In the genomic region with DNA sequence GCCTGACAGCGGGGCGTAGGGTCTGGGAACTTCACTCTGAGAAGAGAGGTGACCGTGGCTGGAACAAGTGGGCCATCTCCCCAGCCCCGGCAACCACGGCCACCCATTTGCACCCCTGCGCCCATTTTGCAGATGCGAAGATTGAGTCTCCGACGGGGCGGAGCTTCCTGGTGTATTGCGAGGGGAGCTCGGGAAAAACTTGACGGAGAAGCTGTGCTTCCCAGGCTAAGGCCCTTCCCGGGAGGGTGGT, we compare ENCODE assay signal across 8 cellular contexts. TPM values are rescaled to one million over a fixed set of nuclear protein-coding genes. Genes with fewer than 3 reads are reported as not detected.
DNase-seq lines count a peak whose midpoint lies in the region; ATAC-seq and TF ChIP-seq lines count a peak whose summit lies in the region.

No MANE protein-coding gene starts in this region.

- H3K9me3 Mint-ChIP-seq in T-helper 1 cell treated with Interleukin-12 subunit alpha and Interleukin-12 subunit beta and Interleukin-4 antibody, amounts not matched to agents 30 μg/mL and 1 μg/mL, for 36 hours = no peaks in the 10 kb centered on the region
- peaks cover 9% of the 10 kb centered on the region for H3K9me3 Mint-ChIP-seq in glutamatergic neuron (ENCODE audit: unreplicated experiment)

- intact Hi-C loops in sciatic nerve (cut with DNase I) (no loop called here), posterior cingulate gyrus (cut with DNase I) (no loop called here)

- DNase-seq in glutamatergic neuron = no peak
- DNase-seq in stimulated activated naive CD8-positive, alpha-beta T cell treated with anti-CD3 and anti-CD28 coated beads, Interleukin-15, Interleukin-2, amounts not matched to agents 100 U/mL and 50 U/mL, for 24 hours = no peak
- DNase-seq in sciatic nerve (ENCODE audit: low spot score) = no peak
- DNase-seq in HPDE6-E6E7 (ENCODE audit: extremely low spot score) = no peak
- DNase-seq in posterior cingulate gyrus = no peak

- peaks cover 18% of the 10 kb centered on the region for H3K4me1 Mint-ChIP-seq in T-helper 1 cell treated with Interleukin-12 subunit alpha and Interleukin-12 subunit beta and Interleukin-4 antibody, amounts not matched to agents 30 μg/mL and 1 μg/mL, for 36 hours (ENCODE audit: low read depth)
- H3K4me1 Mint-ChIP-seq in glutamatergic neuron (ENCODE audit: low read depth, unreplicated experiment) = peaks cover 4% of the 10 kb centered on the region

- peaks cover 21% of the 10 kb centered on the region for H3K36me3 Mint-ChIP-seq in T-helper 1 cell treated with Interleukin-12 subunit alpha and Interleukin-12 subunit beta and Interleukin-4 antibody, amounts not matched to agents 30 μg/mL and 1 μg/mL, for 36 hours (ENCODE audit: low read depth)
- H3K36me3 Mint-ChIP-seq in glutamatergic neuron (ENCODE audit: unreplicated experiment) = no peaks in the 10 kb centered on the region

- H3K4me3 Mint-ChIP-seq in T-helper 1 cell treated with Interleukin-12 subunit alpha and Interleukin-12 subunit beta and Interleukin-4 antibody, amounts not matched to agents 30 μg/mL and 1 μg/mL, for 36 hours = peak overlapping the region; percentile 89
- H3K4me3 Mint-ChIP-seq in glutamatergic neuron (ENCODE audit: unreplicated experiment) = peak overlapping the region; percentile 82

- ATAC-seq in GM18519 (IDR thresholded peaks at IDR 0.05; ENCODE audit: low FRiP score, unreplicated experiment) (peak; percentile 15), HG02870 (IDR thresholded peaks at IDR 0.05; ENCODE audit: unreplicated experiment) (peak; percentile 18), sciatic nerve (no peak)
- peak; percentile 10 for ATAC-seq in stimulated activated naive CD8-positive, alpha-beta T cell treated with anti-CD3 and anti-CD28 coated beads, Interleukin-15, Interleukin-2, amounts not matched to agents 100 U/mL and 50 U/mL, for 24 hours

- TF ChIP-seq CTCF in glutamatergic neuron (IDR thresholded peaks at IDR 0.05; ENCODE audit: partially characterized antibody, unreplicated experiment) = no peak

- H3K27ac Mint-ChIP-seq in T-helper 1 cell treated with Interleukin-12 subunit alpha and Interleukin-12 subunit beta and Interleukin-4 antibody, amounts not matched to agents 30 μg/mL and 1 μg/mL, for 36 hours = peak overlapping the region; percentile 100
- H3K27ac Mint-ChIP-seq in glutamatergic neuron (ENCODE audit: unreplicated experiment) = no peak overlapping the region

- H3K27me3 Mint-ChIP-seq in T-helper 1 cell treated with Interleukin-12 subunit alpha and Interleukin-12 subunit beta and Interleukin-4 antibody, amounts not matched to agents 30 μg/mL and 1 μg/mL, for 36 hours (ENCODE audit: low read depth) = peaks cover 9% of the 10 kb centered on the region
- peaks cover 6% of the 10 kb centered on the region for H3K27me3 Mint-ChIP-seq in glutamatergic neuron (ENCODE audit: unreplicated experiment)

RNA-seq across cellular contexts. Expression of gene ZNF335, which starts 0.7 kb away (rescaled TPM):
- 23.1 TPM for total RNA-seq in glutamatergic neuron (ENCODE audit: unreplicated experiment)
- 22.3 TPM for total RNA-seq in sciatic nerve

RNA-seq across cellular contexts. Expression of gene PCIF1, which starts 36.9 kb away (rescaled TPM):
- total RNA-seq in glutamatergic neuron (ENCODE audit: unreplicated experiment) (37.6 TPM), sciatic nerve (38.2 TPM)

RNA-seq across cellular contexts. Expression of gene MMP9, which starts 37.4 kb away (rescaled TPM):
- total RNA-seq in glutamatergic neuron (ENCODE audit: unreplicated experiment) (0.17 TPM), sciatic nerve (5.0 TPM)

RNA-seq across cellular contexts. Expression of gene SLC12A5, which starts 57.7 kb away (rescaled TPM):
- 10.4 TPM for total RNA-seq in glutamatergic neuron (ENCODE audit: unreplicated experiment)
- 3.9 TPM for total RNA-seq in sciatic nerve

RNA-seq across cellular contexts. Expression of gene PLTP, which starts 59.4 kb away (rescaled TPM):
- total RNA-seq in glutamatergic neuron (ENCODE audit: unreplicated experiment) (29.7 TPM), sciatic nerve (95.4 TPM)
